ENCODE assay signal across 13 cellular contexts in genomic region chr3:192122832-192123594, GRCh38.
A peak's percentile ranks its signal among the peaks of the same experiment; 100 is the strongest.
DNase-seq lines count a peak whose midpoint lies in the region; ATAC-seq and TF ChIP-seq lines count a peak whose summit lies in the region.
"Had no signal": no experiment of that assay in that cellular context is flagged by ENCODE, and none has a peak within 500 bp of the region (broad histone marks: within the 10 kb centered on the region; RNA-seq: fewer than 3 reads in every experiment).

No MANE protein-coding gene starts in this region.

- intact Hi-C loops in Right ventricle myocardium inferior (cut with DNase I) (no loop called here), cardiac septum (cut with DNase I) (no loop called here), spleen (cut with DNase I; ENCODE audit: low total_unique reads) (no loop called here)

- H3K27me3 Mint-ChIP-seq in stimulated activated naive B cell treated with anti-CD40 and anti-IgM and Interleukin-4, amounts not matched to agents 10 μg/mL and 1 μg/mL and 100 μg/mL, for 72 hours = no peaks in the 10 kb centered on the region

- TF ChIP-seq CTCF in spleen (IDR thresholded peaks at IDR 0.05 in 8 of 11, conservative IDR thresholded peaks at IDR 0.05 in 3 of 11) = no peak

- peaks cover 0 to 1% (median 0%) of the 10 kb centered on the region in 8 donors for H3K9me3 ChIP-seq in spleen
- H3K9me3 ChIP-seq: A549, SJSA1 had no signal

- ATAC-seq in Right ventricle myocardium inferior (peak; percentile 37), HG02840 (IDR thresholded peaks at IDR 0.05; ENCODE audit: low FRiP score, unreplicated experiment) (peak; percentile 78)
- ATAC-seq in stimulated activated naive B cell treated with anti-CD40 and anti-IgM and Interleukin-4, amounts not matched to agents 10 μg/mL and 1 μg/mL and 100 μg/mL, for 72 hours (replicated peaks) = peak; percentile 51 to 90
- ATAC-seq: A549, sciatic nerve had no signal

- no peak overlapping the region for H3K4me3 Mint-ChIP-seq in stimulated activated naive B cell treated with anti-CD40 and anti-IgM and Interleukin-4, amounts not matched to agents 10 μg/mL and 1 μg/mL and 100 μg/mL, for 72 hours

- H3K27me3 ChIP-seq in spleen (replicated peaks in 1 of 7) = no peaks in the 10 kb centered on the region
- H3K27me3 ChIP-seq: SJSA1 had no signal

- DNase-seq in Right ventricle myocardium inferior (ENCODE audit: missing footprints) (no peak), cardiac septum (ENCODE audit: low spot score) (no peak), M059J (ENCODE audit: low read depth) (peak; percentile 65), retina (no peak), spleen (no peak)
- no peak for DNase-seq in stimulated activated naive B cell treated with anti-CD40 and anti-IgM and Interleukin-4, amounts not matched to agents 10 μg/mL and 1 μg/mL and 100 μg/mL, for 72 hours
- no peak for DNase-seq in activated naive CD4-positive, alpha-beta T cell treated with Interleukin-2 at 50 U/mL for 16 hours
- DNase-seq: effector CD4-positive, alpha-beta T cell; KG1 had no signal

- H3K4me1 ChIP-seq in spleen = no peaks in the 10 kb centered on the region
- H3K4me1 ChIP-seq: A549, SJSA1 had no signal

- H3K9me3 Mint-ChIP-seq in stimulated activated naive B cell treated with anti-CD40 and anti-IgM and Interleukin-4, amounts not matched to agents 10 μg/mL and 1 μg/mL and 100 μg/mL, for 72 hours = no peaks in the 10 kb centered on the region

- 65 to 79% (median 75%) methylated on average over 13 of the region's 13 CpGs for WGBS in spleen, 5 donors

- H3K4me1 Mint-ChIP-seq in stimulated activated naive B cell treated with anti-CD40 and anti-IgM and Interleukin-4, amounts not matched to agents 10 μg/mL and 1 μg/mL and 100 μg/mL, for 72 hours = peaks cover 0 to 3% of the 10 kb centered on the region in 2 donors

- no peak overlapping the region for H3K27ac ChIP-seq in spleen
- H3K27ac ChIP-seq: A549, SJSA1 had no signal

- no peaks in the 10 kb centered on the region for H3K36me3 ChIP-seq in spleen
- H3K36me3 ChIP-seq: SJSA1 had no signal

- H3K27ac Mint-ChIP-seq in stimulated activated naive B cell treated with anti-CD40 and anti-IgM and Interleukin-4, amounts not matched to agents 10 μg/mL and 1 μg/mL and 100 μg/mL, for 72 hours = peak overlapping the region; percentile 48

- H3K4me3 ChIP-seq in spleen = no peak overlapping the region
- H3K4me3 ChIP-seq: A549, SJSA1 had no signal

- no peaks in the 10 kb centered on the region for H3K36me3 Mint-ChIP-seq in stimulated activated naive B cell treated with anti-CD40 and anti-IgM and Interleukin-4, amounts not matched to agents 10 μg/mL and 1 μg/mL and 100 μg/mL, for 72 hours

- TF ChIP-seq POLR2A in spleen (IDR thresholded peaks at IDR 0.05) = no peak
